1 cellular context compared by ENCODE assay signal in genomic region chr18:62714671-62715438, GRCh38.
TF ChIP-seq lines count a peak whose summit lies in the region.

No MANE protein-coding gene starts in this region.

TF ChIP-seq in K562, 482 proteins besides CTCF, POLR2A, EP300 and RAD21 (continued from another document and continues in another):
- peak; percentile 96 for TF ChIP-seq BHLHE40 (IDR thresholded peaks at IDR 0.05; ENCODE audit: low read length)
- TF ChIP-seq ZNF644 (tag; IDR thresholded peaks at IDR 0.05; ENCODE audit: low read depth) = 0 out of 2 replicates have a peak, but pooled peaks have one; percentile 79
- peak; percentile 46; the same call in 1 of the 2 replicates for TF ChIP-seq FOXP1 (CRISPR knock-in tag; IDR thresholded peaks at IDR 0.05)
- no peak for TF ChIP-seq ZFP91 (CRISPR knock-in tag; IDR thresholded peaks at IDR 0.05)
- TF ChIP-seq BACH1 (tag; IDR thresholded peaks at IDR 0.05) = no peak
- peak; percentile 35; the same call in 1 of the 2 replicates for TF ChIP-seq RNF2 (IDR thresholded peaks at IDR 0.05)
- TF ChIP-seq VEZF1 (CRISPR knock-in tag; IDR thresholded peaks at IDR 0.05) = peak; percentile 97
- no peak for TF ChIP-seq IRF1 (CRISPR knock-in tag; IDR thresholded peaks at IDR 0.05; ENCODE audit: borderline replicate concordance)
- no peak for TF ChIP-seq GABPA (tag; conservative IDR thresholded peaks at IDR 0.05; ENCODE audit: low read depth)
- no peak for TF ChIP-seq ZNF124 (CRISPR knock-in tag; IDR thresholded peaks at IDR 0.05)
- TF ChIP-seq CAMTA2 (CRISPR knock-in tag; conservative IDR thresholded peaks at IDR 0.05) = no peak
- TF ChIP-seq POLR2H (tag; IDR thresholded peaks at IDR 0.05; ENCODE audit: low read depth) = 0 out of 2 replicates have a peak, but pooled peaks have one; percentile 40
- no peak for TF ChIP-seq TAF7 (tag; IDR thresholded peaks at IDR 0.05)
- TF ChIP-seq NBN (IDR thresholded peaks at IDR 0.05; ENCODE audit: low read depth) = 0 out of 2 replicates have a peak, but pooled peaks have one; percentile 22
- TF ChIP-seq ETS1 (conservative IDR thresholded peaks at IDR 0.05; ENCODE audit: control insufficient read depth, low read depth, low read length) = peak; percentile 95
- TF ChIP-seq MAZ (CRISPR knock-in tag; conservative IDR thresholded peaks at IDR 0.05 in 1 of 2, IDR thresholded peaks at IDR 0.05 in 1 of 2) = peak; percentile 75 to 82; a peak in 3 of 4 replicates
- TF ChIP-seq GMEB1 (CRISPR knock-in tag; IDR thresholded peaks at IDR 0.05) = peak; percentile 70
- TF ChIP-seq NUFIP1 (IDR thresholded peaks at IDR 0.05; ENCODE audit: partially characterized antibody) = no peak
- no peak for TF ChIP-seq SAFB (IDR thresholded peaks at IDR 0.05; ENCODE audit: borderline replicate concordance, low read depth, low read length)
- TF ChIP-seq MEIS2 (IDR thresholded peaks at IDR 0.05; ENCODE audit: partially characterized antibody) = peak; percentile 76
- TF ChIP-seq DEAF1 (CRISPR knock-in tag; IDR thresholded peaks at IDR 0.05) = 0 out of 2 replicates have a peak, but pooled peaks have one; percentile 37
- peak; percentile 65; the same call in 1 of the 2 replicates for TF ChIP-seq ZBTB12 (CRISPR knock-in tag; IDR thresholded peaks at IDR 0.05)
- TF ChIP-seq MEF2A (IDR thresholded peaks at IDR 0.05; ENCODE audit: control insufficient read depth, low read depth, low read length) = no peak
- peak in 1 of 2 experiments; percentile 29; a peak in 1 of 4 replicates for TF ChIP-seq FOXA3 (CRISPR knock-in tag; conservative IDR thresholded peaks at IDR 0.05 in 1 of 2, IDR thresholded peaks at IDR 0.05 in 1 of 2)
- peak; percentile 97 for TF ChIP-seq TFAP4 (CRISPR knock-in tag; IDR thresholded peaks at IDR 0.05; ENCODE audit: borderline replicate concordance)
- TF ChIP-seq ZNF77 (CRISPR knock-in tag; IDR thresholded peaks at IDR 0.05) = no peak
- peak; percentile 29; the same call in 1 of the 2 replicates for TF ChIP-seq PHF8 (IDR thresholded peaks at IDR 0.05; ENCODE audit: borderline replicate concordance, low read length)
- TF ChIP-seq ZBTB11 (CRISPR knock-in tag; IDR thresholded peaks at IDR 0.05) = peak in 1 of 3 experiments; percentile 57; a peak in 1 of 6 replicates
- peak; percentile 90 for TF ChIP-seq ATF7 (IDR thresholded peaks at IDR 0.05)
- no peak for TF ChIP-seq FOXJ3 (CRISPR knock-in tag; IDR thresholded peaks at IDR 0.05)
- TF ChIP-seq HMGXB4 (CRISPR knock-in tag; IDR thresholded peaks at IDR 0.05) = no peak
- TF ChIP-seq RB1 (IDR thresholded peaks at IDR 0.05; ENCODE audit: low read depth) = peak; percentile 22; the same call in 1 of the 2 replicates
- peak; percentile 92 to 95 for TF ChIP-seq MNT (conservative IDR thresholded peaks at IDR 0.05)
- TF ChIP-seq RUNX1 (IDR thresholded peaks at IDR 0.05; ENCODE audit: low read depth) = no peak
- no peak for TF ChIP-seq ZNF121 (CRISPR knock-in tag; conservative IDR thresholded peaks at IDR 0.05)
- peak; percentile 91 to 93 for TF ChIP-seq FOXK2 (conservative IDR thresholded peaks at IDR 0.05 in 1 of 2, IDR thresholded peaks at IDR 0.05 in 1 of 2; ENCODE audit: low read depth in 2 of 2)
- TF ChIP-seq LARP7 (IDR thresholded peaks at IDR 0.05) = no peak
- TF ChIP-seq ZFP36 (IDR thresholded peaks at IDR 0.05; ENCODE audit: low read depth, low read length, partially characterized antibody) = no peak
- TF ChIP-seq MBD2 (IDR thresholded peaks at IDR 0.05; ENCODE audit: borderline replicate concordance, low read depth) = peak; percentile 54; the same call in 1 of the 2 replicates
- TF ChIP-seq SNIP1 (IDR thresholded peaks at IDR 0.05; ENCODE audit: low read depth) = no peak
- peak; percentile 57; the same call in 1 of the 2 replicates for TF ChIP-seq ATF3 (IDR thresholded peaks at IDR 0.05)
- no peak for TF ChIP-seq ATF3 (CRISPR knock-in tag; conservative IDR thresholded peaks at IDR 0.05)
- TF ChIP-seq PHB (CRISPR knock-in tag; IDR thresholded peaks at IDR 0.05) = no peak
- TF ChIP-seq RFX5 (IDR thresholded peaks at IDR 0.05; ENCODE audit: low read depth, low read length) = no peak
- TF ChIP-seq DIDO1 (tag; IDR thresholded peaks at IDR 0.05; ENCODE audit: low read depth) = peak; percentile 59; the same call in 1 of the 2 replicates
